In the genomic region with DNA sequence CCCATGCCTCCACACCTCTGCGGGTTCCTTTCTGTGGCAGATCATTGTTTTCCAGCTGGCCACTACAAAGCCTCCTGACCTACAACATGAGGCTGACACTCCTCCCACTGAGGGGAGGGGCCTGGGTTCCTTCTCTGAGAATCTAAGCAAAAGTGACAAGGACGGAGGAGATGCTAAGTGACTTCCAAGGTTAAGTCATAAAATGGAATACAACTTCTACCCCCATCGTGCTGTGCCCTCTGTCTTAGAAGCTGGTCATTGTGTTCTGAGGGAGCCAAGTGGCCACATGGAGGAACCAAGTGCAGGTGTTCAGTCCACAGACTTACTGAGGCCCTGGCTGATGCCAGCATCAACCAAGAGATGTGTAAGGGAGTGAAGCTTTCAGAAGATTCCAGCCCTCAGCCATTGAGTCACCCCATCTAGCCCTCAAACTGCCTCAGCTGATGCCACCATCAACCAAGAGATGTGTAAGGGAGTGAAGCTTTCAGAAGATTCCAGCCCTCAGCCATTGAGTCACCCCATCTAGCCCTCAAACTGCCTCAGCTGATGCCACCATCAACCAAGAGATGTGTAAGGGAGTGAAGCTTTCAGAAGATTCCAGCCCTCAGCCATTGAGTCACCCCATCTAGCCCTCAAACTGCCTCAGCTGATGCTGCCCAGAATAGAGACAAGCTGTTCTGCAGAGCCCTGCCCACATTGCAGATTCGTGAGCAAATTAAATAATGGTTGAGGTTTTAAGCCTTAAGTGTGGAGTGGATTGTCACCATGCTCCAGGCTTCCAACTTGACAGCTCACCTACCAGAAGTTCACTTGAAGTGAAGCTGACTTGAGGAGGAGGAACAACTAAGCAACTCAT, we compare ENCODE assay signal across 8 cellular contexts.
DNase-seq lines count a peak whose midpoint lies in the region; ATAC-seq and TF ChIP-seq lines count a peak whose summit lies in the region.
"Not testable (repeated sequence)": the region's sequence is repeated elsewhere in the genome, so short reads cannot be mapped to it uniquely, and the experiment has no call there.

No MANE protein-coding gene starts in this region.

- H3K4me3 Mint-ChIP-seq in activated naive CD4-positive, alpha-beta T cell treated with anti-CD3 and anti-CD28 coated beads, Interleukin-2, amount 50 U/mL, for 24 hours; endodermal cell: not testable (repeated sequence)

- not testable (repeated sequence) for TF ChIP-seq RAD21 in liver (IDR thresholded peaks at IDR 0.05)

- peaks cover 66% of the 10 kb centered on the region for H3K4me1 Mint-ChIP-seq in activated naive CD4-positive, alpha-beta T cell treated with anti-CD3 and anti-CD28 coated beads, Interleukin-2, amount 50 U/mL, for 24 hours
- H3K4me1 Mint-ChIP-seq in endodermal cell = not testable (repeated sequence)

- not testable (repeated sequence) for H3K9me3 Mint-ChIP-seq in activated naive CD4-positive, alpha-beta T cell treated with anti-CD3 and anti-CD28 coated beads, Interleukin-2, amount 50 U/mL, for 24 hours; endodermal cell

- peak overlapping the region in 3 of 4 donors; percentile 40 to 68 (median 61) for H3K27ac ChIP-seq in Peyer's patch
- not testable (repeated sequence) for H3K27ac ChIP-seq in endodermal cell (ENCODE audit: low read depth, low read length)
- H3K27ac ChIP-seq in liver (ENCODE audit: low read depth in 1 of 2, low read length in 2 of 2) = peak overlapping the region; percentile 61 to 65

- DNase-seq in ACHN = peak; percentile 41
- not testable (repeated sequence) for DNase-seq in Peyer's patch
- peak; percentile 61 for DNase-seq in endodermal cell
- peak; percentile 69 for DNase-seq in renal cortical epithelial cell (ENCODE audit: low read depth)

- H3K36me3 Mint-ChIP-seq in activated naive CD4-positive, alpha-beta T cell treated with anti-CD3 and anti-CD28 coated beads, Interleukin-2, amount 50 U/mL, for 24 hours = peaks cover 23% of the 10 kb centered on the region
- not testable (repeated sequence) for H3K36me3 Mint-ChIP-seq in endodermal cell (ENCODE audit: low read depth)

- H3K9ac ChIP-seq in endodermal cell (ENCODE audit: extremely low read depth, low read length, poor library complexity, severe bottlenecking); liver (ENCODE audit: low read depth in 1 of 2, low read length in 2 of 2): not testable (repeated sequence)

- in situ Hi-C loops in ACHN (cut with HindIII; ENCODE audit: low pct_ligation_motif_present, low pct_unique_long_range_greater_than_20kb, low sequenced_read_pairs) = not testable (repeated sequence)

- H3K27me3 Mint-ChIP-seq in activated naive CD4-positive, alpha-beta T cell treated with anti-CD3 and anti-CD28 coated beads, Interleukin-2, amount 50 U/mL, for 24 hours; endodermal cell (ENCODE audit: insufficient read depth): not testable (repeated sequence)

- H3K9me3 ChIP-seq in Peyer's patch; endodermal cell (ENCODE audit: control insufficient read depth, low read length); liver (ENCODE audit: control insufficient read depth in 4 of 4, low read length in 3 of 4): not testable (repeated sequence)

- not testable (repeated sequence) for H3K27me3 ChIP-seq in Peyer's patch; endodermal cell (ENCODE audit: control insufficient read depth, insufficient read depth, low read length, poor library complexity, severe bottlenecking); liver (ENCODE audit: control insufficient read depth in 4 of 4, insufficient read depth in 4 of 4, low read length in 3 of 4)

- ATAC-seq in GM18868 (IDR thresholded peaks at IDR 0.05; ENCODE audit: unreplicated experiment) (peak; percentile 17), HG03175 (IDR thresholded peaks at IDR 0.05; ENCODE audit: unreplicated experiment) (peak; percentile 5)

- not testable (repeated sequence) for TF ChIP-seq CTCF in Peyer's patch (IDR thresholded peaks at IDR 0.05); endodermal cell (conservative IDR thresholded peaks at IDR 0.05); liver (IDR thresholded peaks at IDR 0.05; ENCODE audit: low read depth, low read length, missing input control)

- peaks cover 0 to 18% (median 0%) of the 10 kb centered on the region in 3 donors for H3K36me3 ChIP-seq in Peyer's patch
- not testable (repeated sequence) for H3K36me3 ChIP-seq in endodermal cell (ENCODE audit: control insufficient read depth, insufficient read depth, low read length)
- H3K36me3 ChIP-seq in liver (ENCODE audit: control insufficient read depth in 4 of 4, insufficient read depth in 3 of 4, low read depth in 1 of 4, low read length in 3 of 4) = peaks cover 3 to 12% (median 10%) of the 10 kb centered on the region in 4 donors

- TF ChIP-seq POLR2A in Peyer's patch (IDR thresholded peaks at IDR 0.05) = not testable (repeated sequence)

- H3K27ac Mint-ChIP-seq in activated naive CD4-positive, alpha-beta T cell treated with anti-CD3 and anti-CD28 coated beads, Interleukin-2, amount 50 U/mL, for 24 hours = peak overlapping the region; percentile 85
- not testable (repeated sequence) for H3K27ac Mint-ChIP-seq in endodermal cell

- 60 to 90% methylated on average over 1 to 4 of the region's 4 CpGs for WGBS in endodermal cell (ENCODE audit: insufficient coverage in 1 of 2, insufficient read length in 1 of 2), 2 experiments
- 66% methylated on average over 4 of the region's 4 CpGs for WGBS in liver

- H3K4me3 ChIP-seq in Peyer's patch = peak overlapping the region in 1 of 4 donors; percentile 35
- not testable (repeated sequence) for H3K4me3 ChIP-seq in endodermal cell (ENCODE audit: low read length); liver (ENCODE audit: low read depth in 1 of 3, low read length in 3 of 3)

- H3K4me1 ChIP-seq in Peyer's patch (peaks cover 0 to 15% (median 0%) of the 10 kb centered on the region in 4 donors), liver (ENCODE audit: control insufficient read depth in 4 of 4, insufficient read depth in 4 of 4, low read length in 3 of 4) (peaks cover 0 to 14% (median 9%) of the 10 kb centered on the region in 4 donors)
- H3K4me1 ChIP-seq in endodermal cell (ENCODE audit: control insufficient read depth, insufficient read depth, low read length) = not testable (repeated sequence)
